8 cellular contexts compared by ENCODE assay signal in the genomic region with DNA sequence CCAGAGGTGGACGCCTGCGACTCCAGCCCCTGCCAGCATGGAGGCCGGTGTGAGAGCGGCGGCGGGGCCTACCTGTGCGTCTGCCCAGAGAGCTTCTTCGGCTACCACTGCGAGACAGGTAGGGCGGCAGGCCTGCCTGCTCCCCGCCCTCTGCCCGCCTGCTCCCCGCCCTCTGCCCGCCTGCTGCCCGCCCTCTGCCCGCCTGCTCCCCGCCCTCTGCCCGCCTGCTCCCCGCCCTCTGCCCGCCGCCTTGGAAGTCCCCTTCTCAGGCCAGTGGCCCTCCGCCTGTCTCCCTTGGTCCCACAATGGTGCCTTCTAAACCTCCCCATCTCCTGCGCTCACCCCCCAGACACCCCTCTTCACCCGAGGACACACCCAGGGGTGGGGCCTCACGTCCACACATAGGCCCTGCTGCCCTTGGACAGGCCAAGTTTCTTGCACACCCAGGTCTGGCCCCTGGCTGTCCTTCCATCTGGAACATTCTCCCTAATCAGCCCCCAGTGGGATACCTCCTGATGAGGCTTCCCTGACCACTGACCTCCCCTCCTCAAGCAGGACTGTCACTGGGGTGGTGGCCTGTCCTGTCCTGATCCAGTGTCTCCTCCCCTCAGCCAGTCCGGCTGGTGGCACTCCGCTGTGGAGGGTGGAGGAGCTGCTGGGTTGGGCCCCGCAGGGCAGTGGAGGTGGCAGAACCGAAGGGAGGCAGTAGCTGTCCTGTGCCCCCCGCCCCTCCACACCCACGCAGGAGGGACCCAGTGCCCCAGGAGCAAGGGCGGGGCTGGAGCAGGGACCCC. TPM values are rescaled to one million over a fixed set of nuclear protein-coding genes. Genes with fewer than 3 reads are reported as not detected.
DNase-seq lines count a peak whose midpoint lies in the region; ATAC-seq, FAIRE-seq and TF ChIP-seq lines count a peak whose summit lies in the region.

No MANE protein-coding gene starts in this region.

- intact Hi-C loops in pancreas (cut with DNase I), result no loop called here

- H3K36me3 ChIP-seq in pancreas (peaks cover 0 to 4% (median 0%) of the 10 kb centered on the region in 3 donors), HAP-1 (replicated peaks) (no peaks in the 10 kb centered on the region)

- DNase-seq in GM19239 (ENCODE audit: insufficient read length, low spot score) (peak; percentile 52), T-helper 22 cell (ENCODE audit: low read depth) (peak; percentile 11), pancreas (peak; percentile 72 to 92 (median 82)), HAP-1 (ENCODE audit: low spot score in 2 of 2) (no peak), NAMALWA (ENCODE audit: low spot score) (no peak)
- DNase-seq in effector CD8-positive, alpha-beta T cell (lab: John Stamatoyannopoulos, UW), result peak; percentile 26

- FAIRE-seq in GM19239 (lab: Jason Lieb, UNC), result no peak
- FAIRE-seq in pancreas (lab: Jason Lieb, UNC), result no peak

- TF ChIP-seq CTCF in pancreas (IDR thresholded peaks at IDR 0.05), result no peak

- in situ Hi-C loops in HAP-1 (cut with MboI; ENCODE audit: low sequenced_read_pairs), result no loop called here

- H3K27me3 ChIP-seq in pancreas, result no peaks in the 10 kb centered on the region
- peaks cover 10% of the 10 kb centered on the region; the same call in 1 of the 2 replicates for H3K27me3 ChIP-seq in HAP-1 (ENCODE audit: low read depth)

- no peaks in the 10 kb centered on the region for H3K9me3 ChIP-seq in pancreas
- H3K9me3 ChIP-seq in HAP-1, result no peaks in the 10 kb centered on the region

- peak; percentile 92 to 94 (median 92) for ATAC-seq in pancreas
- ATAC-seq in GM19467 (IDR thresholded peaks at IDR 0.05; ENCODE audit: unreplicated experiment), result no peak
- ATAC-seq in GM21423 (IDR thresholded peaks at IDR 0.05; ENCODE audit: unreplicated experiment), result no peak

- H3K27ac ChIP-seq in pancreas, result peak overlapping the region in 2 of 4 donors; percentile 3 to 23

- H3K4me3 ChIP-seq in pancreas, result peak overlapping the region in 3 of 4 donors; percentile 15 to 40 (median 34)
- no peak overlapping the region for H3K4me3 ChIP-seq in HAP-1

- WGBS in pancreas, 2 donors, result 22 to 36% methylated on average over 24 to 32 of the region's 32 CpGs

- H3K4me1 ChIP-seq in pancreas, result peaks cover 0 to 4% (median 0%) of the 10 kb centered on the region in 3 donors
- H3K4me1 ChIP-seq in HAP-1, result no peaks in the 10 kb centered on the region

RNA-seq across cellular contexts. Expression of a gene that starts 37.9 kb away (rescaled TPM):
- total RNA-seq in pancreas, result 10 to 100 TPM; 14.0 to 22.9 (median 14.8) TPM
- polyA plus RNA-seq in pancreas, result 10 to 100 TPM; 22.4 to 36.8 TPM

Comparison
In these comparisons a context has a peak if more than half of its experiments do, and no peak if none do; other contexts are left out.
1. DNase-seq: peak in GM19239 (single experiment), T-helper 22 cell (single experiment), effector CD8-positive, alpha-beta T cell (single experiment) and pancreas (6 of 6); none in HAP-1 (0 of 2) and NAMALWA (single experiment).
2. ATAC-seq: peak in pancreas (4 of 4); none in GM19467 (single experiment) and GM21423 (single experiment).